In genomic region chr16:19389246-19389645, GRCh38 we compare ENCODE assay signal across 8 cellular contexts. TPM values are rescaled to one million over a fixed set of nuclear protein-coding genes. Genes with fewer than 3 reads are reported as not detected.
A peak's percentile ranks its signal among the peaks of the same experiment; 100 is the strongest.
DNase-seq lines count a peak whose midpoint lies in the region; ATAC-seq and TF ChIP-seq lines count a peak whose summit lies in the region.

No MANE protein-coding gene starts in this region.

- intact Hi-C loops in PC-9 (cut with micrococcal nuclease; ENCODE audit: unreplicated experiment): no loop called here

- no peaks in the 10 kb centered on the region for H3K9me2 ChIP-seq in PC-9 (ENCODE audit: insufficient read depth)

- H3K27me3 ChIP-seq in BJ (ENCODE audit: control insufficient read depth, insufficient read depth, low read length) (no peaks in the 10 kb centered on the region), PC-9 (ENCODE audit: insufficient read depth, low read depth) (no peaks in the 10 kb centered on the region)

- no peak overlapping the region for H3K4me2 ChIP-seq in PC-9

- peaks cover 8% of the 10 kb centered on the region for H3K9me3 ChIP-seq in PC-9 (ENCODE audit: insufficient read depth, low read depth)

- H3K36me3 ChIP-seq in BJ (ENCODE audit: control insufficient read depth, insufficient read depth, low read length) (no peaks in the 10 kb centered on the region), PC-9 (ENCODE audit: low read depth) (0 out of 2 replicates have a peak, but pooled peaks cover 11% of the 10 kb centered on the region)

- peaks cover 31% of the 10 kb centered on the region for H3F3A ChIP-seq in PC-9 (ENCODE audit: insufficient read depth, low read depth)

- H3K36me3 Mint-ChIP-seq in activated naive CD4-positive, alpha-beta T cell treated with anti-CD3 and anti-CD28 coated beads, Interleukin-2, amount 50 U/mL, for 72 hours: peaks cover 0 to 6% of the 10 kb centered on the region in 2 donors

- H3K4me3 ChIP-seq in BJ (ENCODE audit: low read depth, low read length): no peak overlapping the region
- no peak overlapping the region for H3K4me3 ChIP-seq in PC-9

- POLR2A ChIA-PET in BJ (lab: Charles Lee): no interaction called here
- POLR2A ChIA-PET in HEK293T (lab: Yijun Ruan, JAX): no interaction called here
- POLR2A ChIA-PET in PC-9 (lab: Charles Lee; ENCODE audit: unreplicated experiment): no interaction called here

- no TSS peak for BruUV-seq in PC-9 (replicated peaks; lab: Mats Ljungman, UMichigan)

- CTCF ChIA-PET in BJ (lab: Yijun Ruan, JAX) (interaction anchor here (1.0 to 1.2 kb wide), 3 partner anchors 114 to 303 kb away, joined by 3 to 6 read pairs (median 3); no protein-coding TSS in a partner anchor), HEK293T (lab: Yijun Ruan, JAX) (interaction anchor here (0.9 to 2.9 kb wide), 5 partner anchors 8 to 303 kb away, joined by 3 to 21 read pairs (median 4); partner anchors contain the start of gene CCP110), PC-9 (lab: Charles Lee) (no interaction called here)

- H3K4me1 ChIP-seq in PC-9 (replicated peaks; ENCODE audit: insufficient read depth): peaks cover 49% of the 10 kb centered on the region

- TF ChIP-seq CTCF in BJ (IDR thresholded peaks at IDR 0.05; ENCODE audit: insufficient read depth, low read depth, low read length) (peak; percentile 30; the same call in 1 of the 2 replicates), PC-9 (conservative IDR thresholded peaks at IDR 0.05) (peak; percentile 57)

- no peak overlapping the region for H3K27ac Mint-ChIP-seq in activated naive CD4-positive, alpha-beta T cell treated with anti-CD3 and anti-CD28 coated beads, Interleukin-2, amount 50 U/mL, for 72 hours

- no peaks in the 10 kb centered on the region for H3K9me3 Mint-ChIP-seq in activated naive CD4-positive, alpha-beta T cell treated with anti-CD3 and anti-CD28 coated beads, Interleukin-2, amount 50 U/mL, for 72 hours

- H3K79me2 ChIP-seq in PC-9 (ENCODE audit: low read depth): peaks cover 46% of the 10 kb centered on the region

- no peaks in the 10 kb centered on the region for H4K20me1 ChIP-seq in PC-9 (ENCODE audit: insufficient read depth)

- peak; percentile 48 to 78 for ATAC-seq in activated naive CD4-positive, alpha-beta T cell treated with anti-CD3 and anti-CD28 coated beads, Interleukin-2, amount 50 U/mL, for 72 hours
- no peak for ATAC-seq in GM21423 (IDR thresholded peaks at IDR 0.05; ENCODE audit: unreplicated experiment)

- DNase-seq in BJ (ENCODE audit: low read depth) (no peak), HEK293T (ENCODE audit: extremely low spot score) (peak; percentile 35), PC-9 (peak in 1 of 2 experiments; percentile 48), kidney tubule cell (ENCODE audit: low spot score) (peak; percentile 34), NCI-H1694 treated with DMSO at 0.1 percent for 48 hours (lab: John Stamatoyannopoulos, UW) (no peak)
- DNase-seq in activated naive CD4-positive, alpha-beta T cell treated with anti-CD3 and anti-CD28 coated beads, Interleukin-2, amount 50 U/mL, for 72 hours (ENCODE audit: low spot score in 2 of 2): peak in 1 of 2 donors; percentile 63
- peak; percentile 30 for DNase-seq in stimulated activated naive CD4-positive, alpha-beta T cell treated with Interleukin-2 at 50 U/mL for 16 hours (lab: John Stamatoyannopoulos, UW)

- H2AFZ ChIP-seq in PC-9: no peak overlapping the region

- H3K27ac ChIP-seq in PC-9: no peak overlapping the region

TF ChIP-seq in HEK293T, 16 proteins besides CTCF, POLR2A, EP300 and RAD21:
- TF ChIP-seq CTBP1 (IDR thresholded peaks at IDR 0.05; ENCODE audit: borderline replicate concordance): no peak
- TF ChIP-seq BHLHE40 (IDR thresholded peaks at IDR 0.05; ENCODE audit: borderline replicate concordance): no peak
- no peak for TF ChIP-seq SUZ12 (IDR thresholded peaks at IDR 0.05)
- TF ChIP-seq LEF1 (IDR thresholded peaks at IDR 0.05; ENCODE audit: borderline replicate concordance): no peak
- TF ChIP-seq, protein P1, sequence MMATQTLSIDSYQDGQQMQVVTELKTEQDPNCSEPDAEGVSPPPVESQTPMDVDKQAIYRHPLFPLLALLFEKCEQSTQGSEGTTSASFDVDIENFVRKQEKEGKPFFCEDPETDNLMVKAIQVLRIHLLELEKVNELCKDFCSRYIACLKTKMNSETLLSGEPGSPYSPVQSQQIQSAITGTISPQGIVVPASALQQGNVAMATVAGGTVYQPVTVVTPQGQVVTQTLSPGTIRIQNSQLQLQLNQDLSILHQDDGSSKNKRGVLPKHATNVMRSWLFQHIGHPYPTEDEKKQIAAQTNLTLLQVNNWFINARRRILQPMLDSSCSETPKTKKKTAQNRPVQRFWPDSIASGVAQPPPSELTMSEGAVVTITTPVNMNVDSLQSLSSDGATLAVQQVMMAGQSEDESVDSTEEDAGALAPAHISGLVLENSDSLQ (IDR thresholded peaks at IDR 0.05): no peak
- no peak for TF ChIP-seq ELF4 (IDR thresholded peaks at IDR 0.05)
- TF ChIP-seq SP1 (IDR thresholded peaks at IDR 0.05): no peak
- no peak for TF ChIP-seq TARDBP (IDR thresholded peaks at IDR 0.05)
- no peak for TF ChIP-seq NFRKB (IDR thresholded peaks at IDR 0.05)
- TF ChIP-seq ARNT (IDR thresholded peaks at IDR 0.05): no peak
- TF ChIP-seq ZNF384 (IDR thresholded peaks at IDR 0.05): no peak
- no peak for TF ChIP-seq FOXK2 (IDR thresholded peaks at IDR 0.05)
- TF ChIP-seq FOXA1 (IDR thresholded peaks at IDR 0.05): no peak
- TF ChIP-seq FOXM1 (IDR thresholded peaks at IDR 0.05; ENCODE audit: borderline replicate concordance): no peak
- no peak for TF ChIP-seq HDGF (IDR thresholded peaks at IDR 0.05; ENCODE audit: borderline replicate concordance)
- TF ChIP-seq L3MBTL2 (conservative IDR thresholded peaks at IDR 0.05): no peak
TF ChIP-seq in HEK293T: peak in this region for 0.

RNA-seq across cellular contexts. Expression of gene TMC5, which starts 28.4 kb away (rescaled TPM):
- polyA plus RNA-seq in BJ (2011; rRNA removed): not detected in 2 replicates
- polyA minus RNA-seq in BJ (2011; rRNA and poly(A)+ RNA removed): not detected in 2 replicates
- total RNA-seq in PC-9 (2021): 22.1 and 52.5 TPM in 2 replicates
- not detected for total RNA-seq in activated naive CD4-positive, alpha-beta T cell treated with anti-CD3 and anti-CD28 coated beads, Interleukin-2, amount 50 U/mL, for 72 hours

Comparison
In these comparisons a context has a peak if more than half of its experiments do, and no peak if none do; other contexts are left out.
1. DNase-seq: peak in HEK293T (single experiment), kidney tubule cell (single experiment) and stimulated activated naive CD4-positive, alpha-beta T cell treated with Interleukin-2 at 50 U/mL for 16 hours (single experiment); none in BJ (single experiment) and NCI-H1694 treated with DMSO at 0.1 percent for 48 hours (single experiment).
2. RNA of gene TMC5, which starts 28.4 kb away (total RNA-seq): 22.1 to 52.5 TPM in PC-9; not detected in activated naive CD4-positive, alpha-beta T cell treated with anti-CD3 and anti-CD28 coated beads, Interleukin-2, amount 50 U/mL, for 72 hours; every median in the first group is over 10 times any median in the second.